15 cellular contexts compared by ENCODE assay signal in the genomic region with DNA sequence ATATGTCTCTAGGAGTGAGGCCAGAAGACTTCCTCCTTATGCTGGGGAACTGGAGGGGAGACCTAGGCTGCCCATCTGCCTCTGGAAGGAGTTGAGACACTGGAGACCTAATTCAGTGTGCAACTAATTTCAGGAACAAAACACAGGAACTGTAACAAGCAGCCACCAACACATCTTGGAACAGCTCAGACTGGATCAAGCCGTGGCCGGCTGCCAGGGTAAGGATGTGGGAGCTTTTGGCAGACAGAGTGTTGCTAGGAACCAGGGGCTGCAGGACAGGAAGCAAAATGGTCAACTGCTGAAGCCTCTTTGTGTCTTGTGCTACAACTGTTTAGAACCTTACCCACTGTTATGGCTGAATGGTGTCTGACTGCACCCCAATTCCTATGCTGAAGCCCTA. TPM values are rescaled to one million over a fixed set of nuclear protein-coding genes. Genes with fewer than 3 reads are reported as not detected.
A peak's percentile ranks its signal among the peaks of the same experiment; 100 is the strongest.
DNase-seq lines count a peak whose midpoint lies in the region; FAIRE-seq and TF ChIP-seq lines count a peak whose summit lies in the region.
"Had no signal": no experiment of that assay in that cellular context is flagged by ENCODE, and none has a peak within 500 bp of the region (broad histone marks: within the 10 kb centered on the region; RNA-seq: fewer than 3 reads in every experiment).

No MANE protein-coding gene starts in this region.

- TF ChIP-seq CTCF in chondrocyte (IDR thresholded peaks at IDR 0.05) (no peak), kidney (IDR thresholded peaks at IDR 0.05; ENCODE audit: borderline replicate concordance, extremely low read depth, insufficient read depth) (no peak), glutamatergic neuron (IDR thresholded peaks at IDR 0.05; ENCODE audit: partially characterized antibody, unreplicated experiment) (no peak)

- peaks cover 2% of the 10 kb centered on the region for H3K9me3 Mint-ChIP-seq in chondrocyte (ENCODE audit: low read depth)
- H3K9me3 Mint-ChIP-seq in glutamatergic neuron (ENCODE audit: unreplicated experiment) = no peaks in the 10 kb centered on the region
- H3K9me3 Mint-ChIP-seq: activated T-cell treated with anti-CD3 and anti-CD28 coated beads, Interleukin-2, amount 50 U/mL, for 72 hours had no signal

- no peak overlapping the region for H3K4me3 Mint-ChIP-seq in chondrocyte (ENCODE audit: unreplicated experiment)
- no peak overlapping the region for H3K4me3 Mint-ChIP-seq in glutamatergic neuron (ENCODE audit: unreplicated experiment)
- H3K4me3 Mint-ChIP-seq: activated T-cell treated with anti-CD3 and anti-CD28 coated beads, Interleukin-2, amount 50 U/mL, for 72 hours had no signal

- H3K36me3 Mint-ChIP-seq in chondrocyte (ENCODE audit: low read depth) (no peaks in the 10 kb centered on the region), glutamatergic neuron (ENCODE audit: unreplicated experiment) (no peaks in the 10 kb centered on the region)

- DNase-seq in LHCN-M2 (ENCODE audit: low read depth) = peak; percentile 20
- no peak for DNase-seq in chondrocyte (ENCODE audit: low spot score)
- DNase-seq in kidney = peak; percentile 81
- no peak for DNase-seq in mucosa of gallbladder (ENCODE audit: low spot score)
- no peak for DNase-seq in SHP77 (lab: John Stamatoyannopoulos, UW)
- DNase-seq in glutamatergic neuron = no peak
- DNase-seq: activated CD4-positive, alpha-beta T cell treated with anti-CD3 and anti-CD28 coated beads, Interleukin-2, amount 50 U/mL, for 1 hour; activated T-cell treated with anti-CD3 and anti-CD28 coated beads, Interleukin-2, amount 50 U/mL, for 72 hours; NCI-H1930; NCI-H748 treated with DMSO at 0.1 percent for 48 hours; SIG-M5; stimulated activated naive CD4-positive, alpha-beta T cell had no signal

- peaks cover 13% of the 10 kb centered on the region for H3K4me1 Mint-ChIP-seq in chondrocyte (ENCODE audit: low read depth)
- no peaks in the 10 kb centered on the region for H3K4me1 Mint-ChIP-seq in glutamatergic neuron (ENCODE audit: low read depth, unreplicated experiment)

- no peak overlapping the region for H3K9ac ChIP-seq in kidney (ENCODE audit: low read length in 2 of 2)

- no peaks in the 10 kb centered on the region for H3K4me1 ChIP-seq in kidney (ENCODE audit: control insufficient read depth in 1 of 2, insufficient read depth in 1 of 2, low read depth in 1 of 2, low read length in 2 of 2)
- H3K4me1 ChIP-seq: HAP-1 had no signal

- no peaks in the 10 kb centered on the region for H3K9me3 ChIP-seq in kidney (ENCODE audit: control insufficient read depth in 1 of 2, low read length in 2 of 2)
- H3K9me3 ChIP-seq: HAP-1 had no signal

- H3K36me3 ChIP-seq in kidney (ENCODE audit: control insufficient read depth in 1 of 2, insufficient read depth in 2 of 2, low read length in 2 of 2) = no peaks in the 10 kb centered on the region
- H3K36me3 ChIP-seq: HAP-1 had no signal

- H3K27ac Mint-ChIP-seq in chondrocyte (ENCODE audit: unreplicated experiment) = peak overlapping the region; percentile 38
- no peak overlapping the region for H3K27ac Mint-ChIP-seq in glutamatergic neuron (ENCODE audit: unreplicated experiment)
- H3K27ac Mint-ChIP-seq: activated T-cell treated with anti-CD3 and anti-CD28 coated beads, Interleukin-2, amount 50 U/mL, for 72 hours had no signal

- H3K27me3 Mint-ChIP-seq in chondrocyte (ENCODE audit: low read depth) (no peaks in the 10 kb centered on the region), glutamatergic neuron (ENCODE audit: unreplicated experiment) (peaks cover 3% of the 10 kb centered on the region)

- no peak overlapping the region for H3K4me3 ChIP-seq in kidney (ENCODE audit: low read length in 2 of 2)
- H3K4me3 ChIP-seq: HAP-1 had no signal

- H3K27ac ChIP-seq in kidney (ENCODE audit: low read depth in 2 of 2, low read length in 2 of 2) (no peak overlapping the region), temporal lobe (ENCODE audit: low read depth, low read length) (peak overlapping the region; percentile 46)

- no peak for FAIRE-seq in kidney (lab: Jason Lieb, UNC)

- intact Hi-C loops in kidney (cut with DNase I) = no loop called here

RNA-seq across cellular contexts. Expression of gene MAS1, which starts 16.3 kb away (rescaled TPM):
- total RNA-seq in LHCN-M2 (2014; rRNA removed) (not detected in 2 replicates), chondrocyte (not detected in 3 replicates), kidney (not detected), temporal lobe (0.25 TPM), mucosa of gallbladder (not detected), glutamatergic neuron (ENCODE audit: unreplicated experiment) (not detected)
- not detected for polyA plus RNA-seq in LHCN-M2 (2012)
- not detected for polyA plus RNA-seq in kidney (ENCODE audit: insufficient read depth, low read depth, low replicate concordance)
- total RNA-seq: activated T-cell treated with anti-CD3 and anti-CD28 coated beads, Interleukin-2, amount 50 U/mL, for 72 hours; renal cortical epithelial cell had no signal

Comparison
In these comparisons a context has a peak if more than half of its experiments do, and no peak if none do; other contexts are left out.
1. DNase-seq: peak in LHCN-M2 (single experiment) and kidney (single experiment); none in chondrocyte (single experiment), mucosa of gallbladder (single experiment), SHP77 (0 of 2) and glutamatergic neuron (single experiment).